Comparison of ENCODE assay signal across 14 cellular contexts in the genomic region with DNA sequence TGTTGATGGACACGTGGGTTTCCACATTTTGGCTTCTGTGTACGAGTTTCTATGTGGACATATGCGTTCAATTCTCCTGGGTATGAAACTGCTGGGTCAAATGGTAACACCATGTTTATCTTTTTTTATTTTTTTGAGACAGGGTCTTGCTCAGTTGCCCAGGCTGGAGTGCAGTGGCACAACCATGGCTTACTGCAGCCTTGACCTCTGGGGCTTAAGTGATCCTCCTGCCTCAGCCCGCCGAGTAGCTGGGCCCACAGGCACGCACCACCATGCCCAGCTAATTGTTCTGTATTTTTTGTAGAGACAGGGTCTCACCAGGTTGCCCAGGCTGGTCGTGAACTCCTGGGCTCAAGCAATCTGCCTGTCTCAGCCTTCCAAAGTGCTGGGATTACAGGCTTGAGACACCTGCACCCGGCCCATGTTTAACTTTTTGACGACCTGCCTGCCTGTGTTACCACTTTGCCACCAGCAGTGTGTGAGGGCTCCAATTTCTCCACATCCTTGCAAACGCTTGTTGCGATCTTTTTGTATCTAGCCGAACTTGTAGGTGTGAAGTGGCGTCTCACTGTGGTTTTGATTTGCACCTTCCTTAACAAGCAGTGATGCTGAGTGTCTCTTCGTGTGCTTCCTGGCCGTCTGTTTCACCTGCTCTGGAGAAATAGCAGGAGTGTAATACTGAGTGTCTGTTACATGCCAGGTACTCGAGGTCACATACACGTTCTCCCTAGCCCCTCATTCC.
"Had no signal": no experiment of that assay in that cellular context is flagged by ENCODE, and none has a peak within 500 bp of the region (broad histone marks: within the 10 kb centered on the region; RNA-seq: fewer than 3 reads in every experiment).

No MANE protein-coding gene starts in this region.

- H3K9me3 ChIP-seq: adrenal gland, mucosa of descending colon, ovary had no signal

- H3K9me3 Mint-ChIP-seq: nephron progenitor cell had no signal

- H3K4me1 ChIP-seq: adrenal gland had no signal

- H3K4me1 Mint-ChIP-seq: nephron progenitor cell had no signal

- DNase-seq: activated gamma-delta T cell treated with Interleukin-2 at 50 U/mL for 16 hours; activated T-cell treated with anti-CD3 and anti-CD28 coated beads, Interleukin-2, amount 50 U/mL, for 1 hour; adrenal gland; central memory CD4-positive, alpha-beta T cell; effector memory CD4-positive, alpha-beta T cell; left cardiac atrium; mucosa of descending colon; nephron progenitor cell; ovary; substantia nigra; trophoblast cell had no signal

- H3K4me3 Mint-ChIP-seq: nephron progenitor cell had no signal

- ATAC-seq: activated CD4-positive, CD25-positive, alpha-beta regulatory T cell treated with anti-CD3 and anti-CD28 coated beads, Interleukin-2, amount 50 U/mL, for 24 hours; left cardiac atrium; mucosa of descending colon had no signal

- H3K27me3 ChIP-seq: adrenal gland, ovary had no signal

- H3K36me3 ChIP-seq: ovary had no signal

- H3K27ac ChIP-seq: adrenal gland, ovary, skin epidermis had no signal

- H3K4me3 ChIP-seq: adrenal gland, lung, mucosa of descending colon, ovary, skin epidermis had no signal
